1 cellular context compared by ENCODE assay signal in genomic region chr2:105323117-105323516, GRCh38.
TF ChIP-seq lines count a peak whose summit lies in the region.

No MANE protein-coding gene starts in this region.

TF ChIP-seq in IMR-90, 13 proteins besides CTCF, POLR2A, EP300 and RAD21:
- TF ChIP-seq CEBPB (IDR thresholded peaks at IDR 0.05; ENCODE audit: low read depth, low read length): no peak
- TF ChIP-seq RFX5 (IDR thresholded peaks at IDR 0.05; ENCODE audit: low read depth, low read length): no peak
- TF ChIP-seq MAZ (IDR thresholded peaks at IDR 0.05; ENCODE audit: borderline replicate concordance, low read depth, low read length): no peak
- TF ChIP-seq USF2 (IDR thresholded peaks at IDR 0.05; ENCODE audit: low read depth, low read length): no peak
- TF ChIP-seq FOS (IDR thresholded peaks at IDR 0.05; ENCODE audit: low read depth, low read length): no peak
- TF ChIP-seq BHLHE40 (IDR thresholded peaks at IDR 0.05; ENCODE audit: low read depth, low read length): no peak
- TF ChIP-seq MXI1 (IDR thresholded peaks at IDR 0.05; ENCODE audit: borderline replicate concordance, low read depth, low read length): no peak
- TF ChIP-seq SMC3 (IDR thresholded peaks at IDR 0.05; ENCODE audit: low read depth, low read length): no peak
- TF ChIP-seq CHD1 (IDR thresholded peaks at IDR 0.05; ENCODE audit: low read depth, low read length): no peak
- TF ChIP-seq MAFK (IDR thresholded peaks at IDR 0.05; ENCODE audit: low read depth, low read length): no peak
- no peak for TF ChIP-seq RCOR1 (IDR thresholded peaks at IDR 0.05; ENCODE audit: insufficient replicate concordance, low read length)
- TF ChIP-seq NFE2L2 (IDR thresholded peaks at IDR 0.05; ENCODE audit: low read depth, low read length): no peak
- TF ChIP-seq ELK1 (IDR thresholded peaks at IDR 0.05; ENCODE audit: borderline replicate concordance, low read depth, low read length): no peak
